1 cellular context compared by ENCODE assay signal in the genomic region with DNA sequence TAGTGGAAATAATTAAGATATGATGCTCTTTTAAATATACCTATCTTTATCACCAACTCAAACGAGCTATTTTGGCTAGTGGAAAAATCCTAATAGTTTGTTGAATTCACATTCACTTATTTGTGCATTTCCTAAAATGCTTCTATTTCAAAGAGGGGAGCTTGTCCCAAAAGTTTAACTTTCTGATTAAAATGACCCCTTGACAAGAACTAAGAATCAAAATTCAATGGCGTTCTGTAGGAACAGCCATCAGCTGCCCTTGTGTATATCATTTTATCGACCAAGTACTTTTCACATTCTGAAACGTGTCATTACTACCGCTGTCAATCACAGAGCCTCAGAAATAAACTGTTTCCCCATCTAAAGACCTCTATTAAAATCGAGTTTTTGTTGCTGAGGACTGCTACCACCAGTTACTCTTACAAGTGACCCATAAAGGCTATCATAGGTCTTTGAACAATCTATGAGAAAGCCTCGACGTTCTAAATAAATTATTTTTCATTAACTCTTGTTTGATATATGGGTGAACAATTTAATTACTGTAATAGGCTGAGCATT.
TF ChIP-seq lines count a peak whose summit lies in the region.

No MANE protein-coding gene starts in this region.

TF ChIP-seq in IMR-90, 13 proteins besides CTCF, POLR2A, EP300 and RAD21:
- TF ChIP-seq, protein P1, sequence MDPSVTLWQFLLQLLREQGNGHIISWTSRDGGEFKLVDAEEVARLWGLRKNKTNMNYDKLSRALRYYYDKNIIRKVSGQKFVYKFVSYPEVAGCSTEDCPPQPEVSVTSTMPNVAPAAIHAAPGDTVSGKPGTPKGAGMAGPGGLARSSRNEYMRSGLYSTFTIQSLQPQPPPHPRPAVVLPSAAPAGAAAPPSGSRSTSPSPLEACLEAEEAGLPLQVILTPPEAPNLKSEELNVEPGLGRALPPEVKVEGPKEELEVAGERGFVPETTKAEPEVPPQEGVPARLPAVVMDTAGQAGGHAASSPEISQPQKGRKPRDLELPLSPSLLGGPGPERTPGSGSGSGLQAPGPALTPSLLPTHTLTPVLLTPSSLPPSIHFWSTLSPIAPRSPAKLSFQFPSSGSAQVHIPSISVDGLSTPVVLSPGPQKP (IDR thresholded peaks at IDR 0.05; ENCODE audit: borderline replicate concordance, low read depth, low read length), result no peak
- TF ChIP-seq MAFK (IDR thresholded peaks at IDR 0.05; ENCODE audit: low read depth, low read length), result no peak
- TF ChIP-seq NFE2L2 (IDR thresholded peaks at IDR 0.05; ENCODE audit: low read depth, low read length), result no peak
- TF ChIP-seq BHLHE40 (IDR thresholded peaks at IDR 0.05; ENCODE audit: low read depth, low read length), result no peak
- TF ChIP-seq CHD1 (IDR thresholded peaks at IDR 0.05; ENCODE audit: low read depth, low read length), result no peak
- no peak for TF ChIP-seq CEBPB (IDR thresholded peaks at IDR 0.05; ENCODE audit: low read depth, low read length)
- no peak for TF ChIP-seq MAZ (IDR thresholded peaks at IDR 0.05; ENCODE audit: borderline replicate concordance, low read depth, low read length)
- no peak for TF ChIP-seq SMC3 (IDR thresholded peaks at IDR 0.05; ENCODE audit: low read depth, low read length)
- no peak for TF ChIP-seq RCOR1 (IDR thresholded peaks at IDR 0.05; ENCODE audit: insufficient replicate concordance, low read length)
- no peak for TF ChIP-seq MXI1 (IDR thresholded peaks at IDR 0.05; ENCODE audit: borderline replicate concordance, low read depth, low read length)
- TF ChIP-seq, protein P2, sequence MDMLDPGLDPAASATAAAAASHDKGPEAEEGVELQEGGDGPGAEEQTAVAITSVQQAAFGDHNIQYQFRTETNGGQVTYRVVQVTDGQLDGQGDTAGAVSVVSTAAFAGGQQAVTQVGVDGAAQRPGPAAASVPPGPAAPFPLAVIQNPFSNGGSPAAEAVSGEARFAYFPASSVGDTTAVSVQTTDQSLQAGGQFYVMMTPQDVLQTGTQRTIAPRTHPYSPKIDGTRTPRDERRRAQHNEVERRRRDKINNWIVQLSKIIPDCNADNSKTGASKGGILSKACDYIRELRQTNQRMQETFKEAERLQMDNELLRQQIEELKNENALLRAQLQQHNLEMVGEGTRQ (IDR thresholded peaks at IDR 0.05; ENCODE audit: low read depth, low read length), result no peak
- TF ChIP-seq FOS (IDR thresholded peaks at IDR 0.05; ENCODE audit: low read depth, low read length), result no peak
- TF ChIP-seq RFX5 (IDR thresholded peaks at IDR 0.05; ENCODE audit: low read depth, low read length), result no peak
